8 cellular contexts compared by ENCODE assay signal in genomic region chr1:179447489-179447888, GRCh38.
DNase-seq lines count a peak whose midpoint lies in the region; ATAC-seq, FAIRE-seq and TF ChIP-seq lines count a peak whose summit lies in the region.

No MANE protein-coding gene starts in this region.

- H3K9me3 Mint-ChIP-seq in activated CD4-positive, alpha-beta T cell treated with anti-CD3 and anti-CD28 coated beads, Interleukin-2, amount 10 ng/mL, durations not matched to agents 24 days and 14 days = no peaks in the 10 kb centered on the region

- no peak overlapping the region for H3K27ac Mint-ChIP-seq in activated CD4-positive, alpha-beta T cell treated with anti-CD3 and anti-CD28 coated beads, Interleukin-2, amount 10 ng/mL, durations not matched to agents 24 days and 14 days

- H3K9me2 ChIP-seq in MM.1S (replicated peaks; ENCODE audit: insufficient read depth, low read length) = no peaks in the 10 kb centered on the region

- TF ChIP-seq POLR2A in GM18505 (IDR thresholded peaks at IDR 0.05; ENCODE audit: borderline replicate concordance, extremely low read depth, insufficient read depth, insufficient read length) = no peak

- H3K9me3 ChIP-seq in MM.1S (replicated peaks; ENCODE audit: insufficient read depth, low read length) (no peaks in the 10 kb centered on the region), smooth muscle cell (replicated peaks; ENCODE audit: low read depth) (no peaks in the 10 kb centered on the region)

- no peak for FAIRE-seq in bronchial epithelial cell (lab: Jason Lieb, UNC)

- intact Hi-C loops in activated CD4-positive, alpha-beta T cell treated with anti-CD3 and anti-CD28 coated beads, Interleukin-2, amount 10 ng/mL, durations not matched to agents 24 days and 14 days (cut with micrococcal nuclease) = no loop called here

- no peaks in the 10 kb centered on the region for H3K36me3 Mint-ChIP-seq in activated CD4-positive, alpha-beta T cell treated with anti-CD3 and anti-CD28 coated beads, Interleukin-2, amount 10 ng/mL, durations not matched to agents 24 days and 14 days (ENCODE audit: low read depth)

- H3K4me1 ChIP-seq in MM.1S (ENCODE audit: low read length) = no peaks in the 10 kb centered on the region
- no peaks in the 10 kb centered on the region for H3K4me1 ChIP-seq in smooth muscle cell (ENCODE audit: low read depth)

- H3K36me3 ChIP-seq in MM.1S (replicated peaks; ENCODE audit: insufficient read depth, low read length) (no peaks in the 10 kb centered on the region), bronchial epithelial cell (ENCODE audit: control insufficient read depth, insufficient read depth, low read length) (no peaks in the 10 kb centered on the region), smooth muscle cell (ENCODE audit: low read depth) (no peaks in the 10 kb centered on the region)

- H2AFZ ChIP-seq in MM.1S (ENCODE audit: low read length) = no peak overlapping the region
- H2AFZ ChIP-seq in smooth muscle cell (ENCODE audit: low read depth) = no peak overlapping the region

- 83% methylated on average over 3 of the region's 3 CpGs for WGBS in smooth muscle cell (ENCODE audit: low lambda C conversion rate)

- no peak for ATAC-seq in GM18505 (IDR thresholded peaks at IDR 0.05; ENCODE audit: unreplicated experiment)
- ATAC-seq in GM18870 (IDR thresholded peaks at IDR 0.05; ENCODE audit: unreplicated experiment) = no peak

- TF ChIP-seq CTCF in MM.1S (IDR thresholded peaks at IDR 0.05; ENCODE audit: low read length) (peak; percentile 43), bronchial epithelial cell (IDR thresholded peaks at IDR 0.05; ENCODE audit: insufficient read depth, low read length, severe bottlenecking) (peak; percentile 28), smooth muscle cell (IDR thresholded peaks at IDR 0.05; ENCODE audit: borderline replicate concordance, insufficient read depth, poor library complexity, severe bottlenecking) (peak; percentile 3)

- no peak overlapping the region for H3K4me3 Mint-ChIP-seq in activated CD4-positive, alpha-beta T cell treated with anti-CD3 and anti-CD28 coated beads, Interleukin-2, amount 10 ng/mL, durations not matched to agents 24 days and 14 days

- peak; percentile 58 for DNase-seq in activated CD4-positive, alpha-beta T cell treated with anti-CD3 and anti-CD28 coated beads, Interleukin-2, amount 10 ng/mL, durations not matched to agents 24 days and 14 days
- DNase-seq in activated CD4-positive, alpha-beta T cell treated with anti-CD3 and anti-CD28 coated beads, Interleukin-2, amount 50 U/mL, for 4 hours = no peak
- DNase-seq in MM.1S (peak; percentile 18), bronchial epithelial cell (ENCODE audit: low read depth) (peak; percentile 20), smooth muscle cell (lab: John Stamatoyannopoulos, UW; ENCODE audit: unreplicated experiment) (no peak), NCI-H510A (lab: John Stamatoyannopoulos, UW) (no peak)

- H4K20me1 ChIP-seq in MM.1S (ENCODE audit: insufficient read depth, low read length) (no peaks in the 10 kb centered on the region), smooth muscle cell (ENCODE audit: low read depth) (no peaks in the 10 kb centered on the region)

- no peak overlapping the region for H3K4me2 ChIP-seq in MM.1S (ENCODE audit: low read depth, low read length)
- no peak overlapping the region for H3K4me2 ChIP-seq in smooth muscle cell

- H3K9ac ChIP-seq in MM.1S (ENCODE audit: low read length) (no peak overlapping the region), smooth muscle cell (ENCODE audit: low read depth) (no peak overlapping the region)

- H3K79me2 ChIP-seq in MM.1S (ENCODE audit: low read length) (no peaks in the 10 kb centered on the region), smooth muscle cell (ENCODE audit: low read depth) (no peaks in the 10 kb centered on the region)

- H3K27me3 ChIP-seq in MM.1S (replicated peaks; ENCODE audit: insufficient read depth, low read length) = no peaks in the 10 kb centered on the region
- no peaks in the 10 kb centered on the region for H3K27me3 ChIP-seq in bronchial epithelial cell (ENCODE audit: control insufficient read depth, insufficient read depth, low read length)
- no peaks in the 10 kb centered on the region for H3K27me3 ChIP-seq in smooth muscle cell (ENCODE audit: low read depth)

- H3K27me3 Mint-ChIP-seq in activated CD4-positive, alpha-beta T cell treated with anti-CD3 and anti-CD28 coated beads, Interleukin-2, amount 10 ng/mL, durations not matched to agents 24 days and 14 days = peaks cover 12% of the 10 kb centered on the region

- no peak overlapping the region for H3K4me3 ChIP-seq in MM.1S (ENCODE audit: low read length)
- no peak overlapping the region for H3K4me3 ChIP-seq in bronchial epithelial cell (ENCODE audit: low read depth, low read length)
- H3K4me3 ChIP-seq in smooth muscle cell = no peak overlapping the region

- no peaks in the 10 kb centered on the region for H3K4me1 Mint-ChIP-seq in activated CD4-positive, alpha-beta T cell treated with anti-CD3 and anti-CD28 coated beads, Interleukin-2, amount 10 ng/mL, durations not matched to agents 24 days and 14 days

- H3F3A ChIP-seq in MM.1S (ENCODE audit: insufficient read depth, low read length) (no peaks in the 10 kb centered on the region), smooth muscle cell (ENCODE audit: low read depth) (no peaks in the 10 kb centered on the region)

- no peak overlapping the region for H3K27ac ChIP-seq in MM.1S (ENCODE audit: low read length)
- H3K27ac ChIP-seq in smooth muscle cell (ENCODE audit: low read depth) = no peak overlapping the region

Comparison
In these comparisons a context has a peak if more than half of its experiments do, and no peak if none do; other contexts are left out.
1. DNase-seq: peak in activated CD4-positive, alpha-beta T cell treated with anti-CD3 and anti-CD28 coated beads, Interleukin-2, amount 10 ng/mL, durations not matched to agents 24 days and 14 days (single experiment), MM.1S (single experiment) and bronchial epithelial cell (single experiment); none in activated CD4-positive, alpha-beta T cell treated with anti-CD3 and anti-CD28 coated beads, Interleukin-2, amount 50 U/mL, for 4 hours (0 of 2), smooth muscle cell (single experiment) and NCI-H510A (single experiment).
2. Peak in every context shown above with its lines, with median percentiles within 50 percentile points of each other: CTCF ChIP-seq.